In genomic region chr17:8153957-8154607, GRCh38 we compare ENCODE assay signal across 9 cellular contexts. TPM values are rescaled to one million over a fixed set of nuclear protein-coding genes. Genes with fewer than 3 reads are reported as not detected.
A peak's percentile ranks its signal among the peaks of the same experiment; 100 is the strongest.
DNase-seq lines count a peak whose midpoint lies in the region; ATAC-seq, FAIRE-seq and TF ChIP-seq lines count a peak whose summit lies in the region.
"Had no signal": no experiment of that assay in that cellular context is flagged by ENCODE, and none has a peak within 500 bp of the region (broad histone marks: within the 10 kb centered on the region; RNA-seq: fewer than 3 reads in every experiment).

No MANE protein-coding gene starts in this region.

- H3K4me3 Mint-ChIP-seq in T-helper 2 cell treated with Interferon-gamma antibody and Interleukin-4, amounts not matched to agents 5 μg/mL and 100 μg/mL, for 36 hours, result no peak overlapping the region
- H3K4me3 Mint-ChIP-seq in astrocyte (ENCODE audit: unreplicated experiment) (peak overlapping the region; percentile 79), type B pancreatic cell (no peak overlapping the region)

- no peaks in the 10 kb centered on the region for H3K27me3 Mint-ChIP-seq in T-helper 2 cell treated with Interferon-gamma antibody and Interleukin-4, amounts not matched to agents 5 μg/mL and 100 μg/mL, for 36 hours (ENCODE audit: low read depth)
- H3K27me3 Mint-ChIP-seq in astrocyte (ENCODE audit: low read depth, unreplicated experiment), result no peaks in the 10 kb centered on the region
- H3K27me3 Mint-ChIP-seq in type B pancreatic cell, result peaks cover 4% of the 10 kb centered on the region

- peaks cover 43% of the 10 kb centered on the region for H3K4me1 Mint-ChIP-seq in T-helper 2 cell treated with Interferon-gamma antibody and Interleukin-4, amounts not matched to agents 5 μg/mL and 100 μg/mL, for 36 hours (ENCODE audit: low read depth)
- H3K4me1 Mint-ChIP-seq in astrocyte (ENCODE audit: low read depth, unreplicated experiment), result peaks cover 19% of the 10 kb centered on the region
- H3K4me1 Mint-ChIP-seq in type B pancreatic cell (ENCODE audit: unreplicated experiment), result peaks cover 21% of the 10 kb centered on the region

- no peak overlapping the region for H3K27ac Mint-ChIP-seq in T-helper 2 cell treated with Interferon-gamma antibody and Interleukin-4, amounts not matched to agents 5 μg/mL and 100 μg/mL, for 36 hours
- H3K27ac Mint-ChIP-seq in astrocyte (ENCODE audit: unreplicated experiment) (no peak overlapping the region), type B pancreatic cell (no peak overlapping the region)

- H3K79me2 ChIP-seq in astrocyte (ENCODE audit: insufficient read depth, low read length), result peaks cover 4% of the 10 kb centered on the region

- H3K27me3 ChIP-seq in MG63, result no peaks in the 10 kb centered on the region
- H3K27me3 ChIP-seq in astrocyte (ENCODE audit: insufficient read depth, low read length), result no peaks in the 10 kb centered on the region

- H3K27ac ChIP-seq in astrocyte (ENCODE audit: low read depth, low read length), result peak overlapping the region; percentile 99

- H3K4me2 ChIP-seq in astrocyte (ENCODE audit: low read length), result peak overlapping the region; percentile 96

- ATAC-seq in left ventricle myocardium superior (peak; percentile 55), HG03159 (IDR thresholded peaks at IDR 0.05; ENCODE audit: unreplicated experiment) (no peak)

- H3K4me1 ChIP-seq in astrocyte (ENCODE audit: insufficient read depth, low read length), result peaks cover 60% of the 10 kb centered on the region

- FAIRE-seq in astrocyte (lab: Jason Lieb, UNC), result no peak

- H3K9ac ChIP-seq in astrocyte (ENCODE audit: low read length), result peak overlapping the region; percentile 91

- H4K20me1 ChIP-seq in astrocyte (ENCODE audit: insufficient read depth, low read length), result peaks cover 23% of the 10 kb centered on the region

- no peak for TF ChIP-seq CTCF in astrocyte (IDR thresholded peaks at IDR 0.05; ENCODE audit: insufficient read depth, low read depth, low read length)
- no peak for TF ChIP-seq CTCF in type B pancreatic cell (conservative IDR thresholded peaks at IDR 0.05)

- DNase-seq in DMS53 (lab: John Stamatoyannopoulos, UW) (peak; percentile 96), MG63 (peak; percentile 99), astrocyte (ENCODE audit: low read depth) (peak; percentile 96), left ventricle myocardium superior (peak; percentile 100), posterior vena cava (ENCODE audit: low spot score) (peak; percentile 100), type B pancreatic cell (ENCODE audit: extremely low spot score, unreplicated experiment) (peak; percentile 94)
- peak; percentile 87 for DNase-seq in T-helper 2 cell treated with Interferon-gamma antibody and Interleukin-4, amounts not matched to agents 5 μg/mL and 100 μg/mL, for 36 hours (ENCODE audit: low spot score)

- no peak overlapping the region for H2AFZ ChIP-seq in astrocyte (ENCODE audit: low read depth, low read length)

- intact Hi-C loops in left ventricle myocardium superior (cut with micrococcal nuclease), result no loop called here
- intact Hi-C loops in posterior vena cava (cut with DNase I), result no loop called here

- no peaks in the 10 kb centered on the region for H3K9me3 ChIP-seq in MG63
- no peaks in the 10 kb centered on the region for H3K9me3 ChIP-seq in astrocyte (ENCODE audit: insufficient read depth, low read depth, low read length)

- no peaks in the 10 kb centered on the region for H3K9me3 Mint-ChIP-seq in T-helper 2 cell treated with Interferon-gamma antibody and Interleukin-4, amounts not matched to agents 5 μg/mL and 100 μg/mL, for 36 hours
- no peaks in the 10 kb centered on the region for H3K9me3 Mint-ChIP-seq in astrocyte (ENCODE audit: unreplicated experiment)
- H3K9me3 Mint-ChIP-seq in type B pancreatic cell, result no peaks in the 10 kb centered on the region

- peaks cover 15% of the 10 kb centered on the region for H3K36me3 Mint-ChIP-seq in T-helper 2 cell treated with Interferon-gamma antibody and Interleukin-4, amounts not matched to agents 5 μg/mL and 100 μg/mL, for 36 hours (ENCODE audit: low read depth)
- H3K36me3 Mint-ChIP-seq in astrocyte (ENCODE audit: low read depth, unreplicated experiment) (peaks cover 6% of the 10 kb centered on the region), type B pancreatic cell (peaks cover 6% of the 10 kb centered on the region)

- H3K36me3 ChIP-seq in MG63, result peaks cover 12% of the 10 kb centered on the region
- H3K36me3 ChIP-seq in astrocyte (ENCODE audit: insufficient read depth, low read length), result peaks cover 3% of the 10 kb centered on the region

- H3K4me3 ChIP-seq in MG63 (peak overlapping the region; percentile 4; the same call in 1 of the 2 replicates), astrocyte (ENCODE audit: insufficient read depth, low read depth, low read length) (peak overlapping the region; percentile 40)

RNA-seq across cellular contexts. Expression of gene PER1, which starts 1.9 kb away (rescaled TPM):
- 1.3 and 7.9 TPM in 2 replicates for total RNA-seq in MG63 (2014; rRNA removed; shearing (Covaris generic); ENCODE audit: low replicate concordance)
- total RNA-seq in astrocyte (17.0 and 18.1 TPM in 2 replicates), left ventricle myocardium superior (126 TPM), posterior vena cava (100 to 1,000 TPM; 203 to 206 TPM), type B pancreatic cell (ENCODE audit: low replicate concordance) (31.0 and 33.2 TPM in 2 replicates)

RNA-seq across cellular contexts. Expression of gene VAMP2, which starts 8.7 kb away (rescaled TPM):
- total RNA-seq in MG63 (2014; rRNA removed; shearing (Covaris generic); ENCODE audit: low replicate concordance), result 0.59 and 3.2 TPM in 2 replicates
- total RNA-seq in astrocyte, result 28.0 and 31.3 TPM in 2 replicates
- total RNA-seq in left ventricle myocardium superior, result 62.3 TPM
- total RNA-seq in posterior vena cava, result 10 to 100 TPM; 66.7 to 80.1 TPM
- total RNA-seq in type B pancreatic cell (ENCODE audit: low replicate concordance), result 44.7 and 46.3 TPM in 2 replicates

RNA-seq across cellular contexts. Expression of gene TMEM107, which starts 22.1 kb away (rescaled TPM):
- total RNA-seq in MG63 (2014; rRNA removed; shearing (Covaris generic); ENCODE audit: low replicate concordance), result 17.6 and 25.6 TPM in 2 replicates
- total RNA-seq in astrocyte (9.4 and 10.1 TPM in 2 replicates), left ventricle myocardium superior (5.2 TPM), posterior vena cava (10 to 100 TPM; 12.9 to 16.4 TPM), type B pancreatic cell (ENCODE audit: low replicate concordance) (19.1 and 22.1 TPM in 2 replicates)

RNA-seq across cellular contexts. Expression of gene HES7, which starts 30.2 kb away (rescaled TPM):
- total RNA-seq in MG63 (2014; rRNA removed; shearing (Covaris generic); ENCODE audit: low replicate concordance), result not detected in 2 replicates
- total RNA-seq in astrocyte (0.64 and 1.0 TPM in 2 replicates), left ventricle myocardium superior (not detected), posterior vena cava (under 1 TPM in 1 of 2 donors, not detected in 1; 0.67 TPM), type B pancreatic cell (ENCODE audit: low replicate concordance) (0.46 TPM in 1 of 2 replicates, not detected in the other)
- total RNA-seq: glomerular endothelial cell had no signal

RNA-seq across cellular contexts. Expression of gene ALOXE3, which starts 35.8 kb away (rescaled TPM):
- not detected in 2 replicates for total RNA-seq in MG63 (2014; rRNA removed; shearing (Covaris generic); ENCODE audit: low replicate concordance)
- 0.17 and 0.82 TPM in 2 replicates for total RNA-seq in astrocyte
- total RNA-seq in left ventricle myocardium superior, result not detected
- total RNA-seq in posterior vena cava, result not detected
- total RNA-seq in type B pancreatic cell (ENCODE audit: low replicate concordance), result 0.14 TPM in 1 of 2 replicates, not detected in the other
- total RNA-seq: glomerular endothelial cell had no signal
